8 cellular contexts compared by ENCODE assay signal in genomic region chr5:40904205-40904993, GRCh38. TPM values are rescaled to one million over a fixed set of nuclear protein-coding genes. Genes with fewer than 3 reads are reported as not detected.
DNase-seq lines count a peak whose midpoint lies in the region; ATAC-seq and TF ChIP-seq lines count a peak whose summit lies in the region.

No MANE protein-coding gene starts in this region.

- intact Hi-C loops in heart left ventricle (cut with DNase I): loop anchor here (2.0 to 10.0 kb wide), 14 partner anchors 58 to 940 kb away; partner anchors contain the start of gene PLCXD3 (in 4 of the 10)

- no peak overlapping the region for H3K4me3 ChIP-seq in heart left ventricle

- H3K36me3 ChIP-seq in heart left ventricle: no peaks in the 10 kb centered on the region

- H3K4me3 Mint-ChIP-seq in activated T-cell treated with anti-CD3 and anti-CD28 coated beads, Interleukin-2, amount 50 U/mL, for 72 hours: no peak overlapping the region

- 19 to 27% (median 24%) methylated on average over 7 of the region's 7 CpGs for whole genome bisulfite sequencing in heart left ventricle, 4 donors

- H3K4me1 Mint-ChIP-seq in activated T-cell treated with anti-CD3 and anti-CD28 coated beads, Interleukin-2, amount 50 U/mL, for 72 hours (ENCODE audit: low read depth): no peaks in the 10 kb centered on the region

- peak overlapping the region; percentile 23 to 69 (median 50) for H3K27ac ChIP-seq in heart left ventricle

- no peaks in the 10 kb centered on the region for H3K9me3 Mint-ChIP-seq in activated T-cell treated with anti-CD3 and anti-CD28 coated beads, Interleukin-2, amount 50 U/mL, for 72 hours

- DNase-seq in DMS153 (lab: John Stamatoyannopoulos, UW) (peak; percentile 55), NCI-H446 (lab: John Stamatoyannopoulos, UW) (peak; percentile 73 to 90), heart left ventricle (peak in 4 of 5 donors; percentile 63 to 67 (median 66)), retina (peak; percentile 66), DMS79 (lab: John Stamatoyannopoulos, UW) (no peak)
- peak; percentile 31 to 36 for DNase-seq in activated T-cell treated with anti-CD3 and anti-CD28 coated beads, Interleukin-2, amount 50 U/mL, for 72 hours

- peaks cover 0 to 6% (median 0%) of the 10 kb centered on the region in 12 donors for H3K9me3 ChIP-seq in heart left ventricle

- H3K27ac Mint-ChIP-seq in activated T-cell treated with anti-CD3 and anti-CD28 coated beads, Interleukin-2, amount 50 U/mL, for 72 hours: no peak overlapping the region

- TF ChIP-seq CTCF in heart left ventricle (IDR thresholded peaks at IDR 0.05): peak; percentile 75 to 97 (median 94)

- no peaks in the 10 kb centered on the region for H3K36me3 Mint-ChIP-seq in activated T-cell treated with anti-CD3 and anti-CD28 coated beads, Interleukin-2, amount 50 U/mL, for 72 hours (ENCODE audit: insufficient read depth in 2 of 2)

- peaks cover 0 to 20% (median 9%) of the 10 kb centered on the region in 12 donors for H3K4me1 ChIP-seq in heart left ventricle

- no peaks in the 10 kb centered on the region for H3K27me3 ChIP-seq in heart left ventricle

- ATAC-seq in GM19324 (IDR thresholded peaks at IDR 0.05; ENCODE audit: low FRiP score, unreplicated experiment): peak; percentile 84
- peak; percentile 96 for ATAC-seq in HG03342 (IDR thresholded peaks at IDR 0.05; ENCODE audit: unreplicated experiment)
- peak; percentile 60 to 66 for ATAC-seq in activated T-cell treated with anti-CD3 and anti-CD28 coated beads, Interleukin-2, amount 50 U/mL, for 72 hours (replicated peaks in 1 of 2)
- peak; percentile 93 to 96 (median 95) for ATAC-seq in heart left ventricle

- peaks cover 3% of the 10 kb centered on the region for H3K27me3 Mint-ChIP-seq in activated T-cell treated with anti-CD3 and anti-CD28 coated beads, Interleukin-2, amount 50 U/mL, for 72 hours (ENCODE audit: low read depth)

- TF ChIP-seq POLR2A in heart left ventricle (IDR thresholded peaks at IDR 0.05): no peak

RNA-seq across cellular contexts. Expression of gene C7, which starts 4.9 kb away (rescaled TPM):
- not detected for total RNA-seq in activated T-cell treated with anti-CD3 and anti-CD28 coated beads, Interleukin-2, amount 50 U/mL, for 72 hours
- 100 to 1,000 TPM in 4 of 9 donors, 10 to 100 TPM in 5; 69.8 to 346 (median 89.2) TPM for total RNA-seq in heart left ventricle
- polyA plus RNA-seq in heart left ventricle: 100 to 1,000 TPM in 1 of 2 donors, 10 to 100 TPM in 1; 69.5 to 252 TPM

Comparison
In these comparisons a context has a peak if more than half of its experiments do, and no peak if none do; other contexts are left out.
1. RNA of gene C7, which starts 4.9 kb away (total RNA-seq): 69.8 to 346 TPM in heart left ventricle; not detected in activated T-cell treated with anti-CD3 and anti-CD28 coated beads, Interleukin-2, amount 50 U/mL, for 72 hours; every median in the first group is over 10 times any median in the second.
2. Peak in every context shown above with its lines, with median percentiles within 50 percentile points of each other: ATAC-seq.